In genomic region chr1:190365283-190365682, GRCh38 we compare ENCODE assay signal across 25 cellular contexts.
DNase-seq lines count a peak whose midpoint lies in the region; ATAC-seq, FAIRE-seq and TF ChIP-seq lines count a peak whose summit lies in the region.
"Had no signal": no experiment of that assay in that cellular context is flagged by ENCODE, and none has a peak within 500 bp of the region (broad histone marks: within the 10 kb centered on the region; RNA-seq: fewer than 3 reads in every experiment).

No MANE protein-coding gene starts in this region.

- H3K36me3 Mint-ChIP-seq in WTC11 = peaks cover 17% of the 10 kb centered on the region
- H3K36me3 Mint-ChIP-seq: CD14-positive monocyte; CD8-positive, alpha-beta memory T cell had no signal

- POLR2A ChIA-PET in WTC11 (lab: Charles Lee) = no interaction called here

- H3K4me1 Mint-ChIP-seq in WTC11 = no peaks in the 10 kb centered on the region
- H3K4me1 Mint-ChIP-seq: CD14-positive monocyte; CD8-positive, alpha-beta memory T cell had no signal

- H3K9me3 ChIP-seq in small intestine (ENCODE audit: control insufficient read depth, low read depth) = no peaks in the 10 kb centered on the region
- H3K9me3 ChIP-seq: BE2C, HAP-1 had no signal

- no peak for ATAC-seq in WTC11
- no peak for ATAC-seq in GM18498 (IDR thresholded peaks at IDR 0.05; ENCODE audit: unreplicated experiment)

- FAIRE-seq in G401.6 (lab: Jason Lieb, UNC) (peak; percentile 99), frontal cortex (lab: Jason Lieb, UNC) (peak; percentile 98), small intestine (lab: Jason Lieb, UNC) (peak; percentile 97), GM12891 (lab: Jason Lieb, UNC) (no peak)
- FAIRE-seq: GM12892, GM19239, H54 had no signal

- WGBS in small intestine, 3 donors = 87 to 95% (median 88%) methylated on average over 1 of the region's 1 CpG

- no peak for TF ChIP-seq POLR2A in GM12891 (IDR thresholded peaks at IDR 0.05; ENCODE audit: low read depth, low read length)

- TF ChIP-seq CTCF in WTC11 (IDR thresholded peaks at IDR 0.05) = no peak

- no peak overlapping the region for H3K4me3 Mint-ChIP-seq in WTC11
- H3K4me3 Mint-ChIP-seq: CD14-positive monocyte; CD4-positive, alpha-beta T cell; CD8-positive, alpha-beta memory T cell; HFFc6 had no signal

- no peak overlapping the region for H3K27ac ChIP-seq in small intestine (ENCODE audit: low read depth in 1 of 2, low read length in 1 of 2)
- H3K27ac ChIP-seq: BLaER1 treated with 17β-estradiol and CSF1 and Interleukin-3, amounts not matched to agents 10 nM and 100 nM had no signal

- H3K27ac Mint-ChIP-seq in WTC11 = no peak overlapping the region
- H3K27ac Mint-ChIP-seq: CD14-positive monocyte; CD4-positive, alpha-beta T cell; CD8-positive, alpha-beta memory T cell; HFFc6 had no signal

- no peaks in the 10 kb centered on the region for H3K27me3 Mint-ChIP-seq in WTC11 (ENCODE audit: low read depth)
- H3K27me3 Mint-ChIP-seq: CD4-positive, alpha-beta T cell; CD8-positive, alpha-beta memory T cell had no signal

- no peak overlapping the region for H3K4me3 ChIP-seq in small intestine (ENCODE audit: low read depth in 1 of 2, low read length in 2 of 2)
- H3K4me3 ChIP-seq: BLaER1 treated with 17β-estradiol and CSF1 and Interleukin-3, amounts not matched to agents 10 nM and 100 nM; HAP-1 had no signal

- DNase-seq in WTC11 (ENCODE audit: low spot score) (no peak), frontal cortex (ENCODE audit: low spot score in 2 of 2) (no peak), small intestine (no peak), NCI-H524 treated with DMSO at 0.1 percent for 48 hours (lab: John Stamatoyannopoulos, UW) (no peak), GM12891 (ENCODE audit: insufficient read length, low spot score) (no peak)
- no peak for DNase-seq in activated CD8-positive, alpha-beta memory T cell treated with anti-CD3 and anti-CD28 coated beads, Interleukin-2, amount 50 U/mL, for 4 hours
- DNase-seq: ACHN; AML-193; CD4-positive, alpha-beta T cell; CD8-positive, alpha-beta memory T cell; DMS 273 treated with DMSO at 0.1 percent for 48 hours; DMS79; EL; GF-D8; GOT3; HFFc6 had no signal

- no peaks in the 10 kb centered on the region for H3K36me3 ChIP-seq in small intestine (ENCODE audit: control insufficient read depth in 2 of 2, insufficient read depth in 2 of 2, low read length in 2 of 2)
- H3K36me3 ChIP-seq: BE2C; BLaER1 treated with 17β-estradiol and CSF1 and Interleukin-3, amounts not matched to agents 10 nM and 100 nM; HAP-1 had no signal

- CTCF ChIA-PET in WTC11 (lab: Charles Lee) = interaction anchor here (0.6 kb wide), 1 partner anchor 428 kb away, joined by 3 read pairs; no protein-coding TSS in a partner anchor

- peaks cover 34% of the 10 kb centered on the region for H3K9me3 Mint-ChIP-seq in WTC11

- no peaks in the 10 kb centered on the region for H3K4me1 ChIP-seq in small intestine (ENCODE audit: control insufficient read depth in 2 of 2, insufficient read depth in 1 of 2, low read depth in 1 of 2, low read length in 1 of 2)
- H3K4me1 ChIP-seq: BE2C; BLaER1 treated with 17β-estradiol and CSF1 and Interleukin-3, amounts not matched to agents 10 nM and 100 nM; HAP-1 had no signal

- no peaks in the 10 kb centered on the region for H3K27me3 ChIP-seq in small intestine (ENCODE audit: control insufficient read depth in 2 of 2, insufficient read depth in 2 of 2, low read length in 2 of 2)
- H3K27me3 ChIP-seq: BE2C; BLaER1 treated with 17β-estradiol and CSF1 and Interleukin-3, amounts not matched to agents 10 nM and 100 nM had no signal

TF ChIP-seq in WTC11, 78 proteins besides CTCF, POLR2A, EP300 and RAD21:
- TF ChIP-seq HMGA2 (CRISPR knock-in tag; IDR thresholded peaks at IDR 0.05) = peak; percentile 97
- no peak for TF ChIP-seq ZNF138 (CRISPR knock-in tag; conservative IDR thresholded peaks at IDR 0.05)
- TF ChIP-seq, protein P1, sequence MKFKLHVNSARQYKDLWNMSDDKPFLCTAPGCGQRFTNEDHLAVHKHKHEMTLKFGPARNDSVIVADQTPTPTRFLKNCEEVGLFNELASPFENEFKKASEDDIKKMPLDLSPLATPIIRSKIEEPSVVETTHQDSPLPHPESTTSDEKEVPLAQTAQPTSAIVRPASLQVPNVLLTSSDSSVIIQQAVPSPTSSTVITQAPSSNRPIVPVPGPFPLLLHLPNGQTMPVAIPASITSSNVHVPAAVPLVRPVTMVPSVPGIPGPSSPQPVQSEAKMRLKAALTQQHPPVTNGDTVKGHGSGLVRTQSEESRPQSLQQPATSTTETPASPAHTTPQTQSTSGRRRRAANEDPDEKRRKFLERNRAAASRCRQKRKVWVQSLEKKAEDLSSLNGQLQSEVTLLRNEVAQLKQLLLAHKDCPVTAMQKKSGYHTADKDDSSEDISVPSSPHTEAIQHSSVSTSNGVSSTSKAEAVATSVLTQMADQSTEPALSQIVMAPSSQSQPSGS (CRISPR knock-in tag; IDR thresholded peaks at IDR 0.05; ENCODE audit: borderline replicate concordance, low read depth) = no peak

TF ChIP-seq in GM12891, 5 proteins besides CTCF, POLR2A, EP300 and RAD21:
- TF ChIP-seq TAF1 (IDR thresholded peaks at IDR 0.05; ENCODE audit: low read depth, low read length) (no peak), POU2F2 (IDR thresholded peaks at IDR 0.05; ENCODE audit: low read depth, low read length) (no peak), POLR2AphosphoS5 (IDR thresholded peaks at IDR 0.05; ENCODE audit: low read depth, low read length) (no peak), PAX5 (IDR thresholded peaks at IDR 0.05; ENCODE audit: insufficient read depth, low read length, severe bottlenecking) (no peak), SPI1 (IDR thresholded peaks at IDR 0.05; ENCODE audit: low read depth, low read length) (no peak)
